In the genomic region with DNA sequence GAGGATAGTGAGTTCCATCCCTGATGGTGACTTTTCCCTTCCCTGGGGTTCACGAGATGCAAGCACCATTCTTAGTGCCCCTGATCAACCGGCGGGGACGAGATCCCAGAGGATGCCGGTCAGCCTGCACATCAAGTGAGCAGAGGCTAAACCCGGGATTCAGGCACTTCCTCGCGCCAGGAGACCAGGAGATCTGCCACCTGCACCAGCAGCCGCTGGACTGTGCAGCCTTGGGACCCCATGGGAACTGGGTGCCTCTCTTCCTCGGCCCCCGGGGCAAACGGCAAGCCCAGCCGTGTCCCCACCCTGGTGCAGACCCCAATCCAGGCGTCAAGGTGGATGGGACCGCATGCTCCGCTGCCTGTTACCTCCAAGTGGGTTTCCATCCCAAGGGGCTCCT, we compare ENCODE assay signal across 25 cellular contexts.
"Had no signal": no experiment of that assay in that cellular context is flagged by ENCODE, and none has a peak within 500 bp of the region (broad histone marks: within the 10 kb centered on the region; RNA-seq: fewer than 3 reads in every experiment).

No MANE protein-coding gene starts in this region.

- ATAC-seq: heart left ventricle; left lobe of liver; natural killer cell; right lobe of liver; stimulated activated effector memory CD8-positive, alpha-beta T cell treated with anti-CD3 and anti-CD28 coated beads, Interleukin-12 subunit alpha, Interleukin-12 subunit beta, amount 100 ng/mL, for 72 hours; stimulated activated naive CD8-positive, alpha-beta T cell treated with anti-CD3 and anti-CD28 coated beads, Interleukin-15, amount 100 ng/mL, for 72 hours had no signal

- H3K4me3 ChIP-seq: heart left ventricle, lung, neural progenitor cell, ovary, right atrium auricular region, right lobe of liver, smooth muscle cell, tibial nerve, uterus had no signal

- H3K27me3 ChIP-seq: neural progenitor cell, ovary, right atrium auricular region, right lobe of liver, tibial nerve, uterus had no signal

- H3K27me3 Mint-ChIP-seq: type B pancreatic cell had no signal

- H3K4me3 Mint-ChIP-seq: immature natural killer cell; mesothelial cell of epicardium; naive B cell; natural killer cell; nephron progenitor cell; neural progenitor cell; stimulated activated effector memory CD8-positive, alpha-beta T cell treated with anti-CD3 and anti-CD28 coated beads, Interleukin-12 subunit alpha, Interleukin-12 subunit beta, amount 100 ng/mL, for 72 hours; stimulated activated naive CD8-positive, alpha-beta T cell treated with anti-CD3 and anti-CD28 coated beads, Interleukin-15, amount 100 ng/mL, for 72 hours; type B pancreatic cell had no signal

- H3K9me3 ChIP-seq: heart left ventricle, ovary, right atrium auricular region, right lobe of liver, uterus had no signal

- H3K9me3 Mint-ChIP-seq: immature natural killer cell; mesothelial cell of epicardium; natural killer cell; nephron progenitor cell; neural progenitor cell; stimulated activated effector memory CD8-positive, alpha-beta T cell treated with anti-CD3 and anti-CD28 coated beads, Interleukin-12 subunit alpha, Interleukin-12 subunit beta, amount 100 ng/mL, for 72 hours; stimulated activated naive CD8-positive, alpha-beta T cell treated with anti-CD3 and anti-CD28 coated beads, Interleukin-15, amount 100 ng/mL, for 72 hours had no signal

- H3K27ac ChIP-seq: heart left ventricle, neural progenitor cell, ovary, right atrium auricular region, right lobe of liver, tibial nerve, uterus had no signal

- H3K27ac Mint-ChIP-seq: immature natural killer cell; mesothelial cell of epicardium; natural killer cell; nephron progenitor cell; progenitor cell of endocrine pancreas; stimulated activated effector memory CD8-positive, alpha-beta T cell treated with anti-CD3 and anti-CD28 coated beads, Interleukin-12 subunit alpha, Interleukin-12 subunit beta, amount 100 ng/mL, for 72 hours; type B pancreatic cell had no signal

- H3K36me3 ChIP-seq: heart left ventricle, neural progenitor cell, ovary, right atrium auricular region, right lobe of liver, tibial nerve, uterus had no signal

- H3K4me1 Mint-ChIP-seq: immature natural killer cell; mesothelial cell of epicardium; naive B cell; natural killer cell; stimulated activated effector memory CD8-positive, alpha-beta T cell treated with anti-CD3 and anti-CD28 coated beads, Interleukin-12 subunit alpha, Interleukin-12 subunit beta, amount 100 ng/mL, for 72 hours; stimulated activated naive CD8-positive, alpha-beta T cell treated with anti-CD3 and anti-CD28 coated beads, Interleukin-15, amount 100 ng/mL, for 72 hours had no signal

- H3K4me1 ChIP-seq: heart left ventricle, neural progenitor cell, right atrium auricular region, right lobe of liver, tibial nerve, uterus had no signal

- DNase-seq: hypothalamus; immature natural killer cell; mesendoderm; naive B cell; natural killer cell; nephron progenitor cell; stimulated activated CD4-positive, alpha-beta T cell treated with anti-CD3 and anti-CD28 coated beads, Interleukin-12 subunit alpha, Interleukin-12 subunit beta, amount 100 ng/mL, for 4 hours; stimulated activated CD4-positive, alpha-beta T cell treated with anti-CD3 and anti-CD28 coated beads, Interleukin-4, amount 100 ng/mL, for 24 hours; stimulated activated naive CD4-positive, alpha-beta T cell treated with Interleukin-2 at 50 U/mL for 16 hours; stimulated activated naive CD8-positive, alpha-beta T cell treated with anti-CD3 and anti-CD28 coated beads, Interleukin-15, amount 100 ng/mL, for 72 hours; substantia nigra; uterus had no signal

- H3K36me3 Mint-ChIP-seq: immature natural killer cell, mesothelial cell of epicardium, naive B cell, natural killer cell, neural progenitor cell, type B pancreatic cell had no signal
